In genomic region chr17:34584805-34585416, GRCh38 we compare ENCODE assay signal across 8 cellular contexts. TPM values are rescaled to one million over a fixed set of nuclear protein-coding genes. Genes with fewer than 3 reads are reported as not detected.
DNase-seq lines count a peak whose midpoint lies in the region; ATAC-seq and TF ChIP-seq lines count a peak whose summit lies in the region.

No MANE protein-coding gene starts in this region.

- H3K36me3 ChIP-seq in Panc1 (ENCODE audit: control insufficient read depth, insufficient read depth, low read length): no peaks in the 10 kb centered on the region

- H3K27me3 ChIP-seq in Panc1 (ENCODE audit: control insufficient read depth, insufficient read depth, low read length): peaks cover 25% of the 10 kb centered on the region; the same call in 1 of the 2 replicates

- TF ChIP-seq CTCF in Panc1 (IDR thresholded peaks at IDR 0.05): no peak
- no peak for TF ChIP-seq CTCF in glutamatergic neuron (IDR thresholded peaks at IDR 0.05; ENCODE audit: partially characterized antibody, unreplicated experiment)

- no peaks in the 10 kb centered on the region for H3K9me3 ChIP-seq in Panc1 (ENCODE audit: control insufficient read depth, insufficient read depth, low read depth, low read length)

- intact Hi-C loops in Panc1 (cut with micrococcal nuclease; ENCODE audit: unreplicated experiment): no loop called here

- H3K4me3 Mint-ChIP-seq in glutamatergic neuron (ENCODE audit: unreplicated experiment): peak overlapping the region; percentile 88

- no peak overlapping the region for H3K4me3 ChIP-seq in Panc1 (ENCODE audit: low read depth in 2 of 2, low read length in 2 of 2)

- peaks cover 10% of the 10 kb centered on the region for H3K4me1 ChIP-seq in Panc1 (ENCODE audit: control insufficient read depth, insufficient read depth, low read length)

- BruUV-seq in Panc1 (replicated peaks; lab: Mats Ljungman, UMichigan): no TSS peak

- peaks cover 4% of the 10 kb centered on the region for H3K9me3 Mint-ChIP-seq in glutamatergic neuron (ENCODE audit: unreplicated experiment)

- POLR2A ChIA-PET in Panc1 (lab: Charles Lee): no interaction called here

- H3K27ac Mint-ChIP-seq in glutamatergic neuron (ENCODE audit: unreplicated experiment): no peak overlapping the region

- H3K4me1 Mint-ChIP-seq in glutamatergic neuron (ENCODE audit: low read depth, unreplicated experiment): peaks cover 51% of the 10 kb centered on the region

- ATAC-seq in Panc1 (peak; percentile 35; the same call in 1 of the 2 replicates), HG03196 (IDR thresholded peaks at IDR 0.05; ENCODE audit: unreplicated experiment) (no peak)

- H3K36me3 Mint-ChIP-seq in glutamatergic neuron (ENCODE audit: unreplicated experiment): no peaks in the 10 kb centered on the region

- in situ Hi-C loops in Panc1 (cut with HindIII; ENCODE audit: low pct_unique_long_range_greater_than_20kb, low sequenced_read_pairs): no loop called here

- peaks cover 27% of the 10 kb centered on the region for H3K27me3 Mint-ChIP-seq in glutamatergic neuron (ENCODE audit: unreplicated experiment)

- CTCF ChIA-PET in Panc1 (lab: Charles Lee): no interaction called here

- peak; percentile 47 for DNase-seq in AG08395 (ENCODE audit: low spot score)
- peak; percentile 42 for DNase-seq in H4 (ENCODE audit: low spot score)
- no peak for DNase-seq in Panc1 (ENCODE audit: low read depth, low spot score)
- DNase-seq in glutamatergic neuron: peak; percentile 12
- no peak for DNase-seq in stimulated activated CD4-positive, alpha-beta T cell treated with anti-CD3 and anti-CD28 coated beads, Interleukin-4, amount 100 ng/mL, for 24 hours
- no peak for DNase-seq in activated effector memory CD4-positive, alpha-beta T cell treated with Interleukin-2 at 50 U/mL for 16 hours
- no peak for DNase-seq in dedifferentiated amniotic fluid mesenchymal stem cell (ENCODE audit: extremely low spot score)

- H3K27ac ChIP-seq in Panc1 (ENCODE audit: low read length): no peak overlapping the region

RNA-seq across cellular contexts. Expression of gene TMEM132E, which starts 5.5 kb away (rescaled TPM):
- 0.17 and 0.27 TPM in 2 replicates for total RNA-seq in H4 (2014; rRNA removed; shearing (Covaris generic))
- total RNA-seq in Panc1 (2021; ENCODE audit: unreplicated experiment): not detected
- not detected for polyA plus RNA-seq in Panc1 (2012; ENCODE audit: insufficient read length)
- total RNA-seq in glutamatergic neuron (ENCODE audit: unreplicated experiment): 93.6 TPM

Comparison
In these comparisons a context has a peak if more than half of its experiments do, and no peak if none do; other contexts are left out.
1. DNase-seq: peak in AG08395 (single experiment), H4 (single experiment) and glutamatergic neuron (single experiment); none in Panc1 (single experiment), stimulated activated CD4-positive, alpha-beta T cell treated with anti-CD3 and anti-CD28 coated beads, Interleukin-4, amount 100 ng/mL, for 24 hours (single experiment), activated effector memory CD4-positive, alpha-beta T cell treated with Interleukin-2 at 50 U/mL for 16 hours (single experiment) and dedifferentiated amniotic fluid mesenchymal stem cell (single experiment).
2. RNA of gene TMEM132E, which starts 5.5 kb away (total RNA-seq): 93.6 TPM in glutamatergic neuron (single experiment); 0.17 to 0.27 TPM in H4 and not detected in Panc1 (single experiment); every median in the first group is over 10 times any median in the second.